ENCODE assay signal across 13 cellular contexts in genomic region chr1:119453021-119453420, GRCh38. TPM values are rescaled to one million over a fixed set of nuclear protein-coding genes. Genes with fewer than 3 reads are reported as not detected.
DNase-seq lines count a peak whose midpoint lies in the region; ATAC-seq, FAIRE-seq and TF ChIP-seq lines count a peak whose summit lies in the region.
"Had no signal": no experiment of that assay in that cellular context is flagged by ENCODE, and none has a peak within 500 bp of the region (broad histone marks: within the 10 kb centered on the region; RNA-seq: fewer than 3 reads in every experiment).

No MANE protein-coding gene starts in this region.

- DNase-seq in activated CD4-positive, alpha-beta T cell treated with anti-CD3 and anti-CD28 coated beads for 48 hours = peak; percentile 59
- no peak for DNase-seq in activated CD4-positive, alpha-beta T cell treated with anti-CD3 and anti-CD28 coated beads for 4 hours
- peak; percentile 52 for DNase-seq in NCI-H187 treated with DMSO at 0.1 percent for 48 hours (lab: John Stamatoyannopoulos, UW)
- no peak for DNase-seq in chondrocyte (ENCODE audit: low spot score)
- DNase-seq in skeletal muscle cell (ENCODE audit: low read depth) = peak; percentile 33
- no peak for DNase-seq in D721Med (ENCODE audit: insufficient read length, low spot score)
- DNase-seq: amniotic stem cell, NCI-H1105 had no signal

- no peak overlapping the region for H3K4me3 Mint-ChIP-seq in chondrocyte (ENCODE audit: unreplicated experiment)

- H3K27me3 Mint-ChIP-seq in chondrocyte (ENCODE audit: low read depth) = peaks cover 24% of the 10 kb centered on the region

- ATAC-seq in GM21786 (IDR thresholded peaks at IDR 0.05; ENCODE audit: unreplicated experiment) (no peak), HG03280 (IDR thresholded peaks at IDR 0.05; ENCODE audit: unreplicated experiment) (no peak)
- ATAC-seq: activated CD4-positive, CD25-positive, alpha-beta regulatory T cell treated with anti-CD3 and anti-CD28 coated beads, Interleukin-2, amount 50 U/mL, for 24 hours; Right ventricle myocardium inferior had no signal

- FAIRE-seq in D721Med (lab: Jason Lieb, UNC) = no peak
- FAIRE-seq: frontal cortex had no signal

- TF ChIP-seq CTCF in chondrocyte (IDR thresholded peaks at IDR 0.05) (no peak), D721Med (IDR thresholded peaks at IDR 0.05; ENCODE audit: insufficient read depth, missing control alignments) (no peak)

- H3K4me3 ChIP-seq in skeletal muscle cell (ENCODE audit: low read depth, low read length) = no peak overlapping the region

- peaks cover 3% of the 10 kb centered on the region for H3K36me3 Mint-ChIP-seq in chondrocyte (ENCODE audit: low read depth)

- H3K4me1 Mint-ChIP-seq in chondrocyte (ENCODE audit: low read depth) = peaks cover 18% of the 10 kb centered on the region

- H3K9me3 Mint-ChIP-seq in chondrocyte (ENCODE audit: low read depth) = no peaks in the 10 kb centered on the region

- H3K27ac Mint-ChIP-seq in chondrocyte (ENCODE audit: unreplicated experiment) = peak overlapping the region; percentile 5

RNA-seq across cellular contexts. Expression of gene HSD3B2, which starts 38.1 kb away (rescaled TPM):
- not detected in 3 replicates for total RNA-seq in chondrocyte
- total RNA-seq: frontal cortex, Right ventricle myocardium inferior had no signal

RNA-seq across cellular contexts. Expression of gene HSD3B1, which starts 54.0 kb away (rescaled TPM):
- not detected in 3 replicates for total RNA-seq in chondrocyte
- total RNA-seq: frontal cortex, Right ventricle myocardium inferior had no signal

Comparison
In these comparisons a context has a peak if more than half of its experiments do, and no peak if none do; other contexts are left out.
1. DNase-seq: peak in activated CD4-positive, alpha-beta T cell treated with anti-CD3 and anti-CD28 coated beads for 48 hours (single experiment), NCI-H187 treated with DMSO at 0.1 percent for 48 hours (single experiment) and skeletal muscle cell (single experiment); none in activated CD4-positive, alpha-beta T cell treated with anti-CD3 and anti-CD28 coated beads for 4 hours (0 of 2), chondrocyte (single experiment) and D721Med (single experiment).